In the genomic region with DNA sequence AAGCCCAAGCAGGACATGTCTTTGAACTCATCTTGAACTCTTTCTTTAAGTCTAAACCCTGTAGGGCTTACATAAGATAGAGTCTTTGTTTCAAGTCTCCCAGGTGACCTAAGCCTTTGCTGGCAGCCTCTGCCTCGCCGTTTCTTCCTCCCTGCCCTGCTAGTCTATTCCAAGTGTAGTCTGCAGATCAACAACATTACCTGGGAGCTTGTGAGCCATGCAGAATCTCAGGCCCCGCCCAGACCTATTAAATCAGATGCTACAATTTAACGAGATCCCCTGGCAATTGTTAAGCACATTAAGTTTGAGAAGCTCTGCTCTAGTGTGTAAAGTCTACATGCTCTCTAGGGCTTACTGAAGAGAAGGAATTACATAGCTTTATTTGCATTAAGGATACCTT, we compare ENCODE assay signal across 23 cellular contexts.
DNase-seq lines count a peak whose midpoint lies in the region; ATAC-seq and TF ChIP-seq lines count a peak whose summit lies in the region.
"Had no signal": no experiment of that assay in that cellular context is flagged by ENCODE, and none has a peak within 500 bp of the region (broad histone marks: within the 10 kb centered on the region; RNA-seq: fewer than 3 reads in every experiment).

No MANE protein-coding gene starts in this region.

- H3K36me3 ChIP-seq in heart left ventricle, result peaks cover 0 to 17% (median 0%) of the 10 kb centered on the region in 9 donors
- H3K36me3 ChIP-seq in gastroesophageal sphincter, result no peaks in the 10 kb centered on the region
- H3K36me3 ChIP-seq: cardiac muscle cell had no signal

- WGBS in heart left ventricle, 4 donors, result 62 to 74% (median 70%) methylated on average over 4 of the region's 4 CpGs
- 38 to 46% methylated on average over 4 of the region's 4 CpGs for WGBS in gastroesophageal sphincter (ENCODE audit: low coverage in 1 of 2), 2 donors

- no peak for TF ChIP-seq EP300 in gastroesophageal sphincter (IDR thresholded peaks at IDR 0.05)

- no peaks in the 10 kb centered on the region for H3K27me3 ChIP-seq in heart left ventricle
- no peaks in the 10 kb centered on the region for H3K27me3 ChIP-seq in gastroesophageal sphincter
- H3K27me3 ChIP-seq: cardiac muscle cell had no signal

- H3K9me3 ChIP-seq in heart left ventricle (no peaks in the 10 kb centered on the region), gastroesophageal sphincter (no peaks in the 10 kb centered on the region)
- H3K9me3 ChIP-seq: mucosa of descending colon had no signal

- TF ChIP-seq CTCF in heart left ventricle (IDR thresholded peaks at IDR 0.05), result no peak
- no peak for TF ChIP-seq CTCF in gastroesophageal sphincter (IDR thresholded peaks at IDR 0.05)

- no peak for TF ChIP-seq POLR2A in heart left ventricle (IDR thresholded peaks at IDR 0.05)
- no peak for TF ChIP-seq POLR2A in gastroesophageal sphincter (IDR thresholded peaks at IDR 0.05)

- no peak overlapping the region for H3K4me3 ChIP-seq in heart left ventricle
- H3K4me3 ChIP-seq in gastroesophageal sphincter, result no peak overlapping the region
- H3K4me3 ChIP-seq: cardiac muscle cell, mucosa of descending colon had no signal

- intact Hi-C loops in left ventricle myocardium superior (cut with micrococcal nuclease), result no loop called here
- intact Hi-C loops in heart left ventricle (cut with DNase I), result no loop called here

- H3K27ac ChIP-seq in heart left ventricle (peak overlapping the region in 1 of 12 donors; percentile 4), gastroesophageal sphincter (peak overlapping the region; percentile 7 to 45 (median 42))
- H3K27ac ChIP-seq: C4-2B, cardiac muscle cell had no signal

- DNase-seq in left ventricle myocardium superior (no peak), heart left ventricle (no peak), NCI-H748 (lab: John Stamatoyannopoulos, UW; ENCODE audit: unreplicated experiment) (peak; percentile 61), globus pallidus (ENCODE audit: low spot score) (no peak), NCI-H510A treated with DMSO at 0.1 percent for 48 hours (lab: John Stamatoyannopoulos, UW) (no peak)
- no peak for DNase-seq in activated T-cell treated with anti-CD3 and anti-CD28 coated beads, Interleukin-2, amount 50 U/mL, for 1 hour
- DNase-seq: activated CD4-positive, alpha-beta T cell treated with anti-CD3 and anti-CD28 coated beads for 4 hours; activated naive CD4-positive, alpha-beta T cell treated with Interleukin-2 at 50 U/mL for 16 hours; activated T-cell treated with anti-CD3 and anti-CD28 coated beads, Interleukin-2, amount 50 U/mL, for 48 hours; amniotic stem cell; cortex of kidney; GDM1; immature natural killer cell; KG1; mucosa of descending colon; NCI-H2081; SIG-M5; substantia nigra; T-cell had no signal

- ATAC-seq in left ventricle myocardium superior, result peak; percentile 28
- no peak for ATAC-seq in heart left ventricle
- no peak for ATAC-seq in gastroesophageal sphincter
- ATAC-seq in GM19023 (IDR thresholded peaks at IDR 0.05; ENCODE audit: unreplicated experiment), result no peak
- ATAC-seq: mucosa of descending colon, T-cell had no signal

- H3K4me1 ChIP-seq in heart left ventricle, result peaks cover 0 to 9% (median 1%) of the 10 kb centered on the region in 12 donors
- peaks cover 7 to 61% (median 14%) of the 10 kb centered on the region in 3 donors for H3K4me1 ChIP-seq in gastroesophageal sphincter
